In genomic region chr6:91299544-91300491, GRCh38 we compare ENCODE assay signal across 1 cellular context.
TF ChIP-seq lines count a peak whose summit lies in the region.

No MANE protein-coding gene starts in this region.

TF ChIP-seq in WTC11, 78 proteins besides CTCF, POLR2A, EP300 and RAD21 (continued from another document and continues in another):
- TF ChIP-seq, protein P1, sequence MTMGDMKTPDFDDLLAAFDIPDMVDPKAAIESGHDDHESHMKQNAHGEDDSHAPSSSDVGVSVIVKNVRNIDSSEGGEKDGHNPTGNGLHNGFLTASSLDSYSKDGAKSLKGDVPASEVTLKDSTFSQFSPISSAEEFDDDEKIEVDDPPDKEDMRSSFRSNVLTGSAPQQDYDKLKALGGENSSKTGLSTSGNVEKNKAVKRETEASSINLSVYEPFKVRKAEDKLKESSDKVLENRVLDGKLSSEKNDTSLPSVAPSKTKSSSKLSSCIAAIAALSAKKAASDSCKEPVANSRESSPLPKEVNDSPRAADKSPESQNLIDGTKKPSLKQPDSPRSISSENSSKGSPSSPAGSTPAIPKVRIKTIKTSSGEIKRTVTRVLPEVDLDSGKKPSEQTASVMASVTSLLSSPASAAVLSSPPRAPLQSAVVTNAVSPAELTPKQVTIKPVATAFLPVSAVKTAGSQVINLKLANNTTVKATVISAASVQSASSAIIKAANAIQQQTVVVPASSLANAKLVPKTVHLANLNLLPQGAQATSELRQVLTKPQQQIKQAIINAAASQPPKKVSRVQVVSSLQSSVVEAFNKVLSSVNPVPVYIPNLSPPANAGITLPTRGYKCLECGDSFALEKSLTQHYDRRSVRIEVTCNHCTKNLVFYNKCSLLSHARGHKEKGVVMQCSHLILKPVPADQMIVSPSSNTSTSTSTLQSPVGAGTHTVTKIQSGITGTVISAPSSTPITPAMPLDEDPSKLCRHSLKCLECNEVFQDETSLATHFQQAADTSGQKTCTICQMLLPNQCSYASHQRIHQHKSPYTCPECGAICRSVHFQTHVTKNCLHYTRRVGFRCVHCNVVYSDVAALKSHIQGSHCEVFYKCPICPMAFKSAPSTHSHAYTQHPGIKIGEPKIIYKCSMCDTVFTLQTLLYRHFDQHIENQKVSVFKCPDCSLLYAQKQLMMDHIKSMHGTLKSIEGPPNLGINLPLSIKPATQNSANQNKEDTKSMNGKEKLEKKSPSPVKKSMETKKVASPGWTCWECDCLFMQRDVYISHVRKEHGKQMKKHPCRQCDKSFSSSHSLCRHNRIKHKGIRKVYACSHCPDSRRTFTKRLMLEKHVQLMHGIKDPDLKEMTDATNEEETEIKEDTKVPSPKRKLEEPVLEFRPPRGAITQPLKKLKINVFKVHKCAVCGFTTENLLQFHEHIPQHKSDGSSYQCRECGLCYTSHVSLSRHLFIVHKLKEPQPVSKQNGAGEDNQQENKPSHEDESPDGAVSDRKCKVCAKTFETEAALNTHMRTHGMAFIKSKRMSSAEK (CRISPR knock-in tag; IDR thresholded peaks at IDR 0.05; ENCODE audit: borderline replicate concordance), result peak; percentile 72; the same call in 1 of the 2 replicates
- no peak for TF ChIP-seq ELF4 (CRISPR knock-in tag; IDR thresholded peaks at IDR 0.05; ENCODE audit: low read depth)
- 0 out of 2 replicates have a peak, but pooled peaks have one; percentile 56 for TF ChIP-seq ZNF671 (CRISPR knock-in tag; IDR thresholded peaks at IDR 0.05)
- peak; percentile 82; the same call in 1 of the 2 replicates for TF ChIP-seq GTF2I (CRISPR knock-in tag; conservative IDR thresholded peaks at IDR 0.05)
- peak; percentile 48; the same call in 1 of the 2 replicates for TF ChIP-seq FOXK1 (CRISPR knock-in tag; IDR thresholded peaks at IDR 0.05)
- TF ChIP-seq, protein P2, sequence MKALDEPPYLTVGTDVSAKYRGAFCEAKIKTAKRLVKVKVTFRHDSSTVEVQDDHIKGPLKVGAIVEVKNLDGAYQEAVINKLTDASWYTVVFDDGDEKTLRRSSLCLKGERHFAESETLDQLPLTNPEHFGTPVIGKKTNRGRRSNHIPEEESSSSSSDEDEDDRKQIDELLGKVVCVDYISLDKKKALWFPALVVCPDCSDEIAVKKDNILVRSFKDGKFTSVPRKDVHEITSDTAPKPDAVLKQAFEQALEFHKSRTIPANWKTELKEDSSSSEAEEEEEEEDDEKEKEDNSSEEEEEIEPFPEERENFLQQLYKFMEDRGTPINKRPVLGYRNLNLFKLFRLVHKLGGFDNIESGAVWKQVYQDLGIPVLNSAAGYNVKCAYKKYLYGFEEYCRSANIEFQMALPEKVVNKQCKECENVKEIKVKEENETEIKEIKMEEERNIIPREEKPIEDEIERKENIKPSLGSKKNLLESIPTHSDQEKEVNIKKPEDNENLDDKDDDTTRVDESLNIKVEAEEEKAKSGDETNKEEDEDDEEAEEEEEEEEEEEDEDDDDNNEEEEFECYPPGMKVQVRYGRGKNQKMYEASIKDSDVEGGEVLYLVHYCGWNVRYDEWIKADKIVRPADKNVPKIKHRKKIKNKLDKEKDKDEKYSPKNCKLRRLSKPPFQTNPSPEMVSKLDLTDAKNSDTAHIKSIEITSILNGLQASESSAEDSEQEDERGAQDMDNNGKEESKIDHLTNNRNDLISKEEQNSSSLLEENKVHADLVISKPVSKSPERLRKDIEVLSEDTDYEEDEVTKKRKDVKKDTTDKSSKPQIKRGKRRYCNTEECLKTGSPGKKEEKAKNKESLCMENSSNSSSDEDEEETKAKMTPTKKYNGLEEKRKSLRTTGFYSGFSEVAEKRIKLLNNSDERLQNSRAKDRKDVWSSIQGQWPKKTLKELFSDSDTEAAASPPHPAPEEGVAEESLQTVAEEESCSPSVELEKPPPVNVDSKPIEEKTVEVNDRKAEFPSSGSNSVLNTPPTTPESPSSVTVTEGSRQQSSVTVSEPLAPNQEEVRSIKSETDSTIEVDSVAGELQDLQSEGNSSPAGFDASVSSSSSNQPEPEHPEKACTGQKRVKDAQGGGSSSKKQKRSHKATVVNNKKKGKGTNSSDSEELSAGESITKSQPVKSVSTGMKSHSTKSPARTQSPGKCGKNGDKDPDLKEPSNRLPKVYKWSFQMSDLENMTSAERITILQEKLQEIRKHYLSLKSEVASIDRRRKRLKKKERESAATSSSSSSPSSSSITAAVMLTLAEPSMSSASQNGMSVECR (CRISPR knock-in tag; IDR thresholded peaks at IDR 0.05; ENCODE audit: borderline replicate concordance), result no peak
- TF ChIP-seq JUN (CRISPR knock-in tag; IDR thresholded peaks at IDR 0.05), result no peak
- TF ChIP-seq, protein P3, sequence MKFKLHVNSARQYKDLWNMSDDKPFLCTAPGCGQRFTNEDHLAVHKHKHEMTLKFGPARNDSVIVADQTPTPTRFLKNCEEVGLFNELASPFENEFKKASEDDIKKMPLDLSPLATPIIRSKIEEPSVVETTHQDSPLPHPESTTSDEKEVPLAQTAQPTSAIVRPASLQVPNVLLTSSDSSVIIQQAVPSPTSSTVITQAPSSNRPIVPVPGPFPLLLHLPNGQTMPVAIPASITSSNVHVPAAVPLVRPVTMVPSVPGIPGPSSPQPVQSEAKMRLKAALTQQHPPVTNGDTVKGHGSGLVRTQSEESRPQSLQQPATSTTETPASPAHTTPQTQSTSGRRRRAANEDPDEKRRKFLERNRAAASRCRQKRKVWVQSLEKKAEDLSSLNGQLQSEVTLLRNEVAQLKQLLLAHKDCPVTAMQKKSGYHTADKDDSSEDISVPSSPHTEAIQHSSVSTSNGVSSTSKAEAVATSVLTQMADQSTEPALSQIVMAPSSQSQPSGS (CRISPR knock-in tag; IDR thresholded peaks at IDR 0.05; ENCODE audit: borderline replicate concordance, low read depth), result no peak
- TF ChIP-seq SP1 (CRISPR knock-in tag; conservative IDR thresholded peaks at IDR 0.05), result no peak
- TF ChIP-seq PRRX2 (CRISPR knock-in tag; IDR thresholded peaks at IDR 0.05), result no peak
- peak; percentile 97; the same call in 1 of the 2 replicates for TF ChIP-seq TEAD1 (CRISPR knock-in tag; IDR thresholded peaks at IDR 0.05)
- TF ChIP-seq, protein P4, sequence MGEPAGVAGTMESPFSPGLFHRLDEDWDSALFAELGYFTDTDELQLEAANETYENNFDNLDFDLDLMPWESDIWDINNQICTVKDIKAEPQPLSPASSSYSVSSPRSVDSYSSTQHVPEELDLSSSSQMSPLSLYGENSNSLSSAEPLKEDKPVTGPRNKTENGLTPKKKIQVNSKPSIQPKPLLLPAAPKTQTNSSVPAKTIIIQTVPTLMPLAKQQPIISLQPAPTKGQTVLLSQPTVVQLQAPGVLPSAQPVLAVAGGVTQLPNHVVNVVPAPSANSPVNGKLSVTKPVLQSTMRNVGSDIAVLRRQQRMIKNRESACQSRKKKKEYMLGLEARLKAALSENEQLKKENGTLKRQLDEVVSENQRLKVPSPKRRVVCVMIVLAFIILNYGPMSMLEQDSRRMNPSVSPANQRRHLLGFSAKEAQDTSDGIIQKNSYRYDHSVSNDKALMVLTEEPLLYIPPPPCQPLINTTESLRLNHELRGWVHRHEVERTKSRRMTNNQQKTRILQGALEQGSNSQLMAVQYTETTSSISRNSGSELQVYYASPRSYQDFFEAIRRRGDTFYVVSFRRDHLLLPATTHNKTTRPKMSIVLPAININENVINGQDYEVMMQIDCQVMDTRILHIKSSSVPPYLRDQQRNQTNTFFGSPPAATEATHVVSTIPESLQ (CRISPR knock-in tag; IDR thresholded peaks at IDR 0.05), result no peak
- TF ChIP-seq NR1H2 (CRISPR knock-in tag; IDR thresholded peaks at IDR 0.05), result no peak
- no peak for TF ChIP-seq ZNF512 (CRISPR knock-in tag; IDR thresholded peaks at IDR 0.05; ENCODE audit: borderline replicate concordance)
- TF ChIP-seq EMX1 (CRISPR knock-in tag; IDR thresholded peaks at IDR 0.05), result no peak
- no peak for TF ChIP-seq CREM (CRISPR knock-in tag; IDR thresholded peaks at IDR 0.05)
- peak; percentile 95 for TF ChIP-seq TEAD4 (CRISPR knock-in tag; IDR thresholded peaks at IDR 0.05)
- TF ChIP-seq ZBTB43 (CRISPR knock-in tag; IDR thresholded peaks at IDR 0.05), result no peak
- TF ChIP-seq, protein P5, sequence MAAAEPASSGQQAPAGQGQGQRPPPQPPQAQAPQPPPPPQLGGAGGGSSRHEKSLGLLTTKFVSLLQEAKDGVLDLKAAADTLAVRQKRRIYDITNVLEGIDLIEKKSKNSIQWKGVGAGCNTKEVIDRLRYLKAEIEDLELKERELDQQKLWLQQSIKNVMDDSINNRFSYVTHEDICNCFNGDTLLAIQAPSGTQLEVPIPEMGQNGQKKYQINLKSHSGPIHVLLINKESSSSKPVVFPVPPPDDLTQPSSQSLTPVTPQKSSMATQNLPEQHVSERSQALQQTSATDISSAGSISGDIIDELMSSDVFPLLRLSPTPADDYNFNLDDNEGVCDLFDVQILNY (CRISPR knock-in tag; IDR thresholded peaks at IDR 0.05), result no peak
- no peak for TF ChIP-seq AFF4 (CRISPR knock-in tag; IDR thresholded peaks at IDR 0.05; ENCODE audit: borderline replicate concordance)
- TF ChIP-seq JAZF1 (CRISPR knock-in tag; IDR thresholded peaks at IDR 0.05), result no peak
- no peak for TF ChIP-seq RORB (CRISPR knock-in tag; IDR thresholded peaks at IDR 0.05)
- TF ChIP-seq, protein P6, sequence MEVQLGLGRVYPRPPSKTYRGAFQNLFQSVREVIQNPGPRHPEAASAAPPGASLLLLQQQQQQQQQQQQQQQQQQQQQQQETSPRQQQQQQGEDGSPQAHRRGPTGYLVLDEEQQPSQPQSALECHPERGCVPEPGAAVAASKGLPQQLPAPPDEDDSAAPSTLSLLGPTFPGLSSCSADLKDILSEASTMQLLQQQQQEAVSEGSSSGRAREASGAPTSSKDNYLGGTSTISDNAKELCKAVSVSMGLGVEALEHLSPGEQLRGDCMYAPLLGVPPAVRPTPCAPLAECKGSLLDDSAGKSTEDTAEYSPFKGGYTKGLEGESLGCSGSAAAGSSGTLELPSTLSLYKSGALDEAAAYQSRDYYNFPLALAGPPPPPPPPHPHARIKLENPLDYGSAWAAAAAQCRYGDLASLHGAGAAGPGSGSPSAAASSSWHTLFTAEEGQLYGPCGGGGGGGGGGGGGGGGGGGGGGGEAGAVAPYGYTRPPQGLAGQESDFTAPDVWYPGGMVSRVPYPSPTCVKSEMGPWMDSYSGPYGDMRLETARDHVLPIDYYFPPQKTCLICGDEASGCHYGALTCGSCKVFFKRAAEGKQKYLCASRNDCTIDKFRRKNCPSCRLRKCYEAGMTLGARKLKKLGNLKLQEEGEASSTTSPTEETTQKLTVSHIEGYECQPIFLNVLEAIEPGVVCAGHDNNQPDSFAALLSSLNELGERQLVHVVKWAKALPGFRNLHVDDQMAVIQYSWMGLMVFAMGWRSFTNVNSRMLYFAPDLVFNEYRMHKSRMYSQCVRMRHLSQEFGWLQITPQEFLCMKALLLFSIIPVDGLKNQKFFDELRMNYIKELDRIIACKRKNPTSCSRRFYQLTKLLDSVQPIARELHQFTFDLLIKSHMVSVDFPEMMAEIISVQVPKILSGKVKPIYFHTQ (CRISPR knock-in tag; IDR thresholded peaks at IDR 0.05), result peak; percentile 72; the same call in 1 of the 2 replicates
- TF ChIP-seq CBFB (CRISPR knock-in tag; IDR thresholded peaks at IDR 0.05; ENCODE audit: low read depth), result no peak
